In the genomic region with DNA sequence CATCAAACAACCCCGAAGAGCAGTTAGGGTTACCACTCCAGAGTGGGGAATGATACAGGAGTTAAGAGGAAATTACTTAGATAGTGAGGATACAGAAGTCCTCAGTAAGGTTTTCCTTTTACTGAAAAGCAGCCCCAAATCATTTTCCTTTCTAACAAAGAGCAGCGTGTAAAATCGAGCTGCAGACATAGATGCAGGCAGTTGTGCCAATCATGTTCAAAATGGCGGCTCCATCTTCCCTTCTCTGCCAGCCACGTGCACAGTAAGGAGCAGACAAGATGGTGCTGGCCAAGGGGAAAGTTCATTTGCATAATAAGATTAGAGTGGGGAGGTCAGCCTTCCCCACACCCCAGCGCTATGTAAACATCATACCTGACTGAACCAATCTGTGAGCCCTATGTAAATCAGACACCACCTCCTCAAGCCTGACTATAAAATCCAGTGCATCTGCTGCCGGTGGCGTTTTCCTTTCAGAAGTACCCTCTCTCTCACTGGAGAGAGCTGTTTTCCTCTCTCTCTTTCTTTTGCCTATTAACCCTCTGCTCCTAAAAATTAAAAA, we compare ENCODE assay signal across 13 cellular contexts. TPM values are rescaled to one million over a fixed set of nuclear protein-coding genes. Genes with fewer than 3 reads are reported as not detected.
DNase-seq lines count a peak whose midpoint lies in the region; ATAC-seq, FAIRE-seq and TF ChIP-seq lines count a peak whose summit lies in the region.
"Had no signal": no experiment of that assay in that cellular context is flagged by ENCODE, and none has a peak within 500 bp of the region (broad histone marks: within the 10 kb centered on the region; RNA-seq: fewer than 3 reads in every experiment).

No MANE protein-coding gene starts in this region.

- H3K4me1 ChIP-seq in OCI-LY7 (ENCODE audit: insufficient read depth, low read length, poor library complexity, severe bottlenecking) (peaks cover under 1% of the 10 kb centered on the region), sigmoid colon (peaks cover 0 to 15% (median 4%) of the 10 kb centered on the region in 4 donors)
- H3K4me1 ChIP-seq: A549 had no signal

- TF ChIP-seq CTCF in WTC11 (IDR thresholded peaks at IDR 0.05) (no peak), OCI-LY7 (conservative IDR thresholded peaks at IDR 0.05; ENCODE audit: low read length) (no peak), sigmoid colon (IDR thresholded peaks at IDR 0.05) (no peak)

- 73 to 82% methylated on average over 8 of the region's 8 CpGs for WGBS in sigmoid colon, 2 donors

- H3K27ac Mint-ChIP-seq in WTC11, result no peak overlapping the region
- H3K27ac Mint-ChIP-seq: T-helper 2 cell treated with Interferon-gamma antibody and Interleukin-4, amounts not matched to agents 5 μg/mL and 100 μg/mL, for 36 hours had no signal

- TF ChIP-seq EP300 in sigmoid colon (IDR thresholded peaks at IDR 0.05), result no peak

- H3K36me3 Mint-ChIP-seq in WTC11, result peaks cover 6% of the 10 kb centered on the region; the same call in 1 of the 2 replicates

- H3K9me2 ChIP-seq in OCI-LY7 (ENCODE audit: insufficient read depth, low read length), result no peaks in the 10 kb centered on the region

- H3K27me3 Mint-ChIP-seq in WTC11 (ENCODE audit: low read depth), result no peaks in the 10 kb centered on the region; the same call in 1 of the 2 replicates

- peaks cover 11% of the 10 kb centered on the region for H3K9me3 Mint-ChIP-seq in WTC11
- H3K9me3 Mint-ChIP-seq: activated T-cell treated with anti-CD3 and anti-CD28 coated beads, Interleukin-2, amount 50 U/mL, for 72 hours; T-helper 2 cell treated with Interferon-gamma antibody and Interleukin-4, amounts not matched to agents 5 μg/mL and 100 μg/mL, for 36 hours had no signal

- peak in 2 of 3 experiments; percentile 9 to 48 for DNase-seq in NCI-H1417 (lab: John Stamatoyannopoulos, UW)
- DNase-seq in NCI-H1417 treated with DMSO at 0.1 percent for 48 hours (lab: John Stamatoyannopoulos, UW), result no peak
- peak; percentile 86 for DNase-seq in NCI-H2196 (lab: John Stamatoyannopoulos, UW; ENCODE audit: unreplicated experiment)
- no peak for DNase-seq in WTC11 (ENCODE audit: low spot score)
- peak; percentile 54 for DNase-seq in renal cortical epithelial cell (ENCODE audit: low read depth)
- DNase-seq in OCI-LY7 (ENCODE audit: low spot score), result no peak
- no peak for DNase-seq in HTR-8/SVneo (ENCODE audit: insufficient read length, low spot score)
- no peak for DNase-seq in sigmoid colon
- DNase-seq: activated T-cell treated with anti-CD3 and anti-CD28 coated beads, Interleukin-2, amount 50 U/mL, for 72 hours had no signal

- no TSS peak for BruUV-seq in OCI-LY7 (replicated peaks; lab: Mats Ljungman, UMichigan)

- intact Hi-C loops in OCI-LY7 (cut with micrococcal nuclease; ENCODE audit: unreplicated experiment) (no loop called here), sigmoid colon (cut with DNase I) (no loop called here)

- H3K9me3 ChIP-seq in OCI-LY7 (ENCODE audit: low read length) (no peaks in the 10 kb centered on the region), sigmoid colon (no peaks in the 10 kb centered on the region)
- H3K9me3 ChIP-seq: A549 had no signal

- CTCF ChIA-PET in WTC11 (lab: Charles Lee), result interaction anchor here (0.9 to 4.9 kb wide), 6 partner anchors 9 to 305 kb away, joined by 3 to 30 read pairs (median 3); no protein-coding TSS in a partner anchor
- CTCF ChIA-PET in OCI-LY7 (lab: Charles Lee; ENCODE audit: unreplicated experiment), result no interaction called here

- no peaks in the 10 kb centered on the region for H3K79me2 ChIP-seq in OCI-LY7 (ENCODE audit: insufficient read depth, low read depth, low read length)

- H3K4me2 ChIP-seq in OCI-LY7 (ENCODE audit: low read length), result no peak overlapping the region
- H3K4me2 ChIP-seq: A549 had no signal

- H3K27me3 ChIP-seq in sigmoid colon, result no peaks in the 10 kb centered on the region

- H2AFZ ChIP-seq in OCI-LY7 (ENCODE audit: low read length), result no peak overlapping the region

- H3K4me1 Mint-ChIP-seq in WTC11, result peaks cover 26% of the 10 kb centered on the region

- POLR2A ChIA-PET in WTC11 (lab: Charles Lee), result no interaction called here
- POLR2A ChIA-PET in OCI-LY7 (lab: Charles Lee), result no interaction called here

- no peaks in the 10 kb centered on the region for H4K20me1 ChIP-seq in OCI-LY7 (ENCODE audit: insufficient read depth, low read length)

- TF ChIP-seq POLR2A in sigmoid colon (IDR thresholded peaks at IDR 0.05), result no peak

- no peaks in the 10 kb centered on the region for H3K36me3 ChIP-seq in OCI-LY7 (ENCODE audit: insufficient read depth, low read length)
- H3K36me3 ChIP-seq in sigmoid colon, result no peaks in the 10 kb centered on the region

- H3K4me3 Mint-ChIP-seq in WTC11, result no peak overlapping the region
- H3K4me3 Mint-ChIP-seq: activated T-cell treated with anti-CD3 and anti-CD28 coated beads, Interleukin-2, amount 50 U/mL, for 72 hours; T-helper 2 cell treated with Interferon-gamma antibody and Interleukin-4, amounts not matched to agents 5 μg/mL and 100 μg/mL, for 36 hours had no signal

- no peak overlapping the region for H3K27ac ChIP-seq in OCI-LY7 (ENCODE audit: low read depth, low read length, poor library complexity, severe bottlenecking)
- no peak overlapping the region for H3K27ac ChIP-seq in sigmoid colon
- H3K27ac ChIP-seq: A549 had no signal

- H3K4me3 ChIP-seq in OCI-LY7 (ENCODE audit: low read depth, low read length, poor library complexity, severe bottlenecking) (no peak overlapping the region), sigmoid colon (no peak overlapping the region)
- H3K4me3 ChIP-seq: A549, lung, smooth muscle cell had no signal

- no peak for FAIRE-seq in HTR-8/SVneo (lab: Jason Lieb, UNC)
- FAIRE-seq: A549 had no signal

- peak; percentile 51 for ATAC-seq in WTC11
- ATAC-seq: A549; activated T-cell treated with anti-CD3 and anti-CD28 coated beads, Interleukin-2, amount 50 U/mL, for 72 hours had no signal

TF ChIP-seq in WTC11, 78 proteins besides CTCF, POLR2A, EP300 and RAD21:
- TF ChIP-seq FOXJ3 (CRISPR knock-in tag; IDR thresholded peaks at IDR 0.05; ENCODE audit: borderline replicate concordance) (no peak), SMAD3 (CRISPR knock-in tag; IDR thresholded peaks at IDR 0.05; ENCODE audit: borderline replicate concordance) (no peak), NR3C1 (CRISPR knock-in tag; conservative IDR thresholded peaks at IDR 0.05; ENCODE audit: low read depth) (no peak), CDX4 (CRISPR knock-in tag; IDR thresholded peaks at IDR 0.05; ENCODE audit: borderline replicate concordance) (no peak)
TF ChIP-seq in WTC11: peak in this region for 0.

RNA-seq across cellular contexts. Expression of gene SRL, which starts 2.5 kb away (rescaled TPM):
- total RNA-seq in WTC11 (2021) (0.11 TPM in 1 of 3 replicates, not detected in the others), renal cortical epithelial cell (0.20 TPM in 1 of 2 replicates, not detected in the other), OCI-LY7 (2022) (not detected in 2 replicates), sigmoid colon (under 1 TPM; 0.33 to 0.83 (median 0.63) TPM)
- total RNA-seq in OCI-LY7 (2014; rRNA removed; shearing (Covaris generic)), result not detected in 2 replicates
- polyA plus RNA-seq in sigmoid colon, result 1 to 10 TPM in 1 of 3 donors, under 1 TPM in 2; 0.46 to 1.2 (median 0.60) TPM
- total RNA-seq: activated T-cell treated with anti-CD3 and anti-CD28 coated beads, Interleukin-2, amount 50 U/mL, for 72 hours; smooth muscle cell had no signal
- polyA plus RNA-seq: smooth muscle cell had no signal

RNA-seq across cellular contexts. Expression of gene TFAP4, which starts 28.5 kb away (rescaled TPM):
- total RNA-seq in WTC11 (2021), result 31.9 to 36.5 TPM (median 34.2 TPM) in 3 replicates
- total RNA-seq in renal cortical epithelial cell, result 1.2 and 2.0 TPM in 2 replicates
- total RNA-seq in OCI-LY7 (2014; rRNA removed; shearing (Covaris generic)), result 30.8 and 41.2 TPM in 2 replicates
- 41.9 and 43.2 TPM in 2 replicates for total RNA-seq in OCI-LY7 (2022)
- total RNA-seq in sigmoid colon, result 1 to 10 TPM; 3.2 to 3.9 (median 3.6) TPM
- polyA plus RNA-seq in sigmoid colon, result 10 to 100 TPM in 1 of 3 donors, 1 to 10 TPM in 2; 2.3 to 11.7 (median 4.8) TPM

Comparison
In these comparisons a context has a peak if more than half of its experiments do, and no peak if none do; other contexts are left out.
1. DNase-seq: peak in NCI-H1417 (2 of 3), NCI-H2196 (single experiment) and renal cortical epithelial cell (single experiment); none in NCI-H1417 treated with DMSO at 0.1 percent for 48 hours (single experiment), WTC11 (single experiment), OCI-LY7 (single experiment), HTR-8/SVneo (single experiment) and sigmoid colon (single experiment).